8 cellular contexts compared by ENCODE assay signal in the genomic region with DNA sequence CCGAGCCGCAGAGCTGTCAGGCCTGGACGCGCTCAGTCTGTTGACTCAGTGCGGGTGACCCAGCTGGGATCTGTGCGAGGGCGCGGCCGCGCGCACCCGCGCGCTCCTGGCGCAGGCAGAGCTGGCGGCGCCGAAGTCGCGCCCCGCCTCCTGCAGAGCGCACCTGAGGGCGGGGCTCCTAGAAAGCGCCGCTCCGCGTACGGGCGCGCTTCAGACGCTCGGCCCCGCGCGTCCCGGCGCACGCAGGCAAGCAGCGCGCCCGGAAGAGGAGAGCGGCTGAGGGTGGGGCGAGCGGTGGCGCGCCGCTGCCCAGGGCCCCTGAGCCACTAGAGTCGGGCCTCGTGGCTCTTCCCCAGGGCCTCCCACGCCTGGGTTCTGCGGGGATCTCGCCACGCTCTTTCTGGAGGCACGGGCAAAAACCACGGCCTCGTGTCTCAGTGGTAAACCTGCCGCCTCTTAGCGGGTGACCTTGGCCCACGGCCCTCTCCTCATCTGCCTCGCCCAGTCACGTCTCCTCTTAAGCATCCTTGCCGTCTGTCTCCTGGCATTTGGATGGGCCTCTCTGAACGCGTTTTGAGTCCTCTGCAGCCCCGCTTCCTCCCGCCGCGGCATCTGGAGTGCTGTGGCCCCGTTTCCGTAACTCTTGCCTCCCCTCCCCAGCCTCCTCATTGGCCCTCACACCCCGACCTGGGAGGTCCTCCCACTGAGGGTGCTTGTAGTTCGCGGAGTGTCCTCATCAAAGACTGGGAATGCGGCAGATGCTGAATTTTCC. TPM values are rescaled to one million over a fixed set of nuclear protein-coding genes. Genes with fewer than 3 reads are reported as not detected.
A peak's percentile ranks its signal among the peaks of the same experiment; 100 is the strongest.
DNase-seq lines count a peak whose midpoint lies in the region; ATAC-seq and TF ChIP-seq lines count a peak whose summit lies in the region.

A gene with protein sequence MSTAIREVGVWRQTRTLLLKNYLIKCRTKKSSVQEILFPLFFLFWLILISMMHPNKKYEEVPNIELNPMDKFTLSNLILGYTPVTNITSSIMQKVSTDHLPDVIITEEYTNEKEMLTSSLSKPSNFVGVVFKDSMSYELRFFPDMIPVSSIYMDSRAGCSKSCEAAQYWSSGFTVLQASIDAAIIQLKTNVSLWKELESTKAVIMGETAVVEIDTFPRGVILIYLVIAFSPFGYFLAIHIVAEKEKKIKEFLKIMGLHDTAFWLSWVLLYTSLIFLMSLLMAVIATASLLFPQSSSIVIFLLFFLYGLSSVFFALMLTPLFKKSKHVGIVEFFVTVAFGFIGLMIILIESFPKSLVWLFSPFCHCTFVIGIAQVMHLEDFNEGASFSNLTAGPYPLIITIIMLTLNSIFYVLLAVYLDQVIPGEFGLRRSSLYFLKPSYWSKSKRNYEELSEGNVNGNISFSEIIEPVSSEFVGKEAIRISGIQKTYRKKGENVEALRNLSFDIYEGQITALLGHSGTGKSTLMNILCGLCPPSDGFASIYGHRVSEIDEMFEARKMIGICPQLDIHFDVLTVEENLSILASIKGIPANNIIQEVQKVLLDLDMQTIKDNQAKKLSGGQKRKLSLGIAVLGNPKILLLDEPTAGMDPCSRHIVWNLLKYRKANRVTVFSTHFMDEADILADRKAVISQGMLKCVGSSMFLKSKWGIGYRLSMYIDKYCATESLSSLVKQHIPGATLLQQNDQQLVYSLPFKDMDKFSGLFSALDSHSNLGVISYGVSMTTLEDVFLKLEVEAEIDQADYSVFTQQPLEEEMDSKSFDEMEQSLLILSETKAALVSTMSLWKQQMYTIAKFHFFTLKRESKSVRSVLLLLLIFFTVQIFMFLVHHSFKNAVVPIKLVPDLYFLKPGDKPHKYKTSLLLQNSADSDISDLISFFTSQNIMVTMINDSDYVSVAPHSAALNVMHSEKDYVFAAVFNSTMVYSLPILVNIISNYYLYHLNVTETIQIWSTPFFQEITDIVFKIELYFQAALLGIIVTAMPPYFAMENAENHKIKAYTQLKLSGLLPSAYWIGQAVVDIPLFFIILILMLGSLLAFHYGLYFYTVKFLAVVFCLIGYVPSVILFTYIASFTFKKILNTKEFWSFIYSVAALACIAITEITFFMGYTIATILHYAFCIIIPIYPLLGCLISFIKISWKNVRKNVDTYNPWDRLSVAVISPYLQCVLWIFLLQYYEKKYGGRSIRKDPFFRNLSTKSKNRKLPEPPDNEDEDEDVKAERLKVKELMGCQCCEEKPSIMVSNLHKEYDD (N-terminal part only) (minus strand): TSS at position 74 of the 772 bp plus-strand sequence. CDS start 12,718 bp downstream, outside the sequence.

- no peaks in the 10 kb centered on the region for H3K9me3 ChIP-seq in vagina

- H3K4me3 ChIP-seq in astrocyte of the cerebellum (ENCODE audit: low read depth, low read length) (peak within 1 kb of the TSS; percentile 68), rectal smooth muscle tissue (ENCODE audit: low read length) (peak within 1 kb of the TSS; percentile 98), vagina (peak within 1 kb of the TSS; percentile 75 to 92)

- H3K27me3 ChIP-seq in rectal smooth muscle tissue (ENCODE audit: control insufficient read depth, insufficient read depth, low read length): no peaks in the 10 kb centered on the region
- H3K27me3 ChIP-seq in vagina: no peaks in the 10 kb centered on the region

- H3K36me3 ChIP-seq in rectal smooth muscle tissue (ENCODE audit: control insufficient read depth, insufficient read depth, low read length) (no peaks in the 10 kb centered on the region), vagina (no peaks in the 10 kb centered on the region)

- ATAC-seq in GM18498 (IDR thresholded peaks at IDR 0.05; ENCODE audit: unreplicated experiment) (peak; percentile 97), HG02884 (IDR thresholded peaks at IDR 0.05; ENCODE audit: unreplicated experiment) (peak; percentile 91)

- TF ChIP-seq POLR2A in vagina (IDR thresholded peaks at IDR 0.05): peak in 1 of 2 donors; percentile 82

- intact Hi-C loops in T-helper 2 cell treated with Interferon-gamma antibody and Interleukin-4, amounts not matched to agents 100 ng/mL and 5 ng/mL, for 36 hours (cut with micrococcal nuclease): loop anchor here (1.0 to 10.0 kb wide), 7 partner anchors 68 to 1335 kb away; a partner anchor contains a TSS
- intact Hi-C loops in vagina (cut with DNase I): no loop called here

- TF ChIP-seq CTCF in astrocyte of the cerebellum (IDR thresholded peaks at IDR 0.05; ENCODE audit: low read depth, low read length, missing control alignments): no peak
- TF ChIP-seq CTCF in vagina (IDR thresholded peaks at IDR 0.05): no peak

- DNase-seq in NCI-H1694 (lab: John Stamatoyannopoulos, UW) (peak; percentile 76), astrocyte of the cerebellum (ENCODE audit: low read depth) (peak; percentile 60), hepatic stellate cell (ENCODE audit: low spot score) (peak; percentile 79), vagina (ENCODE audit: extremely low spot score in 2 of 2) (peak in 1 of 2 donors; percentile 88)

- H3K9ac ChIP-seq in rectal smooth muscle tissue (ENCODE audit: low read length): peak within 1 kb of the TSS; percentile 95

- H3K27ac ChIP-seq in rectal smooth muscle tissue (ENCODE audit: low read depth, low read length) (peak within 1 kb of the TSS; percentile 87), vagina (peak within 1 kb of the TSS; percentile 97)

- H3K4me1 ChIP-seq in rectal smooth muscle tissue (ENCODE audit: control insufficient read depth, insufficient read depth, low read length): peaks cover 3% of the 10 kb centered on the region
- H3K4me1 ChIP-seq in vagina: no peaks in the 10 kb centered on the region

- in situ Hi-C loops in astrocyte of the cerebellum (cut with HindIII; ENCODE audit: low sequenced_read_pairs): loop anchor here (5.0 kb wide), 1 partner anchor 50 kb away; no protein-coding TSS in a partner anchor

RNA-seq across cellular contexts. Expression of the gene that starts here (rescaled TPM):
- 12.9 and 14.5 TPM in 2 replicates for total RNA-seq in T-helper 2 cell treated with Interferon-gamma antibody and Interleukin-4, amounts not matched to agents 100 ng/mL and 5 ng/mL, for 36 hours
- 50.6 TPM for total RNA-seq in vagina
